6 cellular contexts compared by ENCODE assay signal in genomic region chr3:139180489-139180888, GRCh38.
"Had no signal": no experiment of that assay in that cellular context is flagged by ENCODE, and none has a peak within 500 bp of the region (broad histone marks: within the 10 kb centered on the region; RNA-seq: fewer than 3 reads in every experiment).

No MANE protein-coding gene starts in this region.

- FAIRE-seq: HTR-8/SVneo had no signal

- H3K27ac ChIP-seq: HL-60, KMS-11 had no signal

- H3K9ac ChIP-seq: KMS-11 had no signal

- DNase-seq: IMR-90, KBM-7, KG1 had no signal

- H3K4me2 ChIP-seq: KMS-11 had no signal
